ENCODE assay signal across 8 cellular contexts in the genomic region with DNA sequence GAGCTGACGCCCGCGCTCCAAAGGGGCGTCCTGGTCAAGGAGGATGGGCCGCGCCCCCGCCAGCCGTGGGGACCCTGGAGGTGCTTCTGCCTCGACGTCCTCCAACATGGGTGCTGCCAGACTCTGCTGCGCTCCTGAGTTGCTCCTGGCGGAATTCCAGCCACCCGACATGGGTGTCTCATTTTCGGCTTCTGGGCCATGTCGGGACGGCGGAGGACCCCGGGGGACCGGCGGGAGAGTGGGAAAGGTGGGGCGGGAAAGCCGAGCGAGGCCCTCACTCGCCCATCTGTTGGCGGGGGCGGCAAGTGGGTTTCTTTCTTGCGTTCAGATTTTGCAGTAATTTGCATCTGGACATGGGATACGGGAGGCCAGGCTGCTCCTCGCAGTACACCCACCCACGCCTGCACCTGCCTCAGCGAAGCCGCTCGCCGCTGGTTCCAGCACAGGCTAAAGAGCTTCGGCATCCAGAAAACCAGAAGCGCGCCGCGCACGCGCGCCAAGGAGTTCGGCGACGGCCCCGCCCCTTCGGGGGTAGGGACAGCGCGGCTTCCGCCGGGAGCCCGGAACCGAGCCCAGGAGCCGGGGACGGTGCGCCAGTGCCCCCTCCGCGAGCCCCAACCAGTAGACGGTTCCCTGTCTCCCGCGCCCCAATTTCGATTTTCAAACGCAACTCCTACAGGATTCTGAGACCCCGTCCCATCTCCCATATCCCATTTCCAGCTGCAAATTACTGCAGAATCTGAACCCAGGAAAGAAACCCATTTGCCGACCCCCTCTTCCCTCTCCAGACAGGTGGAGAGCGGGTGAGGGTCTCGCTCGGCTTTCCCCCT. TPM values are rescaled to one million over a fixed set of nuclear protein-coding genes. Genes with fewer than 3 reads are reported as not detected.
A peak's percentile ranks its signal among the peaks of the same experiment; 100 is the strongest.
DNase-seq lines count a peak whose midpoint lies in the region; TF ChIP-seq lines count a peak whose summit lies in the region.

ARMC7 (plus strand) TSS at position 563 of the 830 bp plus-strand sequence. CDS start 320 bp downstream, outside the sequence.

- peak within 1 kb of the TSS; percentile 92 for H3K4me2 ChIP-seq in GM23248 (ENCODE audit: unreplicated experiment)

- peaks cover 11% of the 10 kb centered on the region; the same call in 1 of the 2 replicates for H3K79me2 ChIP-seq in GM23248 (ENCODE audit: insufficient read depth)

- DNase-seq in DMS79 (lab: John Stamatoyannopoulos, UW) (peak; percentile 42), GM23248 (peak; percentile 93), LHCN-M2 (ENCODE audit: low read depth) (peak; percentile 72), RPMI8226 (peak; percentile 94), fibroblast of pulmonary artery (ENCODE audit: low read depth) (peak; percentile 79), nephron progenitor cell (peak; percentile 94)
- peak; percentile 83 to 84 for DNase-seq in activated T-helper 1 cell treated with anti-CD3 and anti-CD28 coated beads, Interleukin-2, amount 50 U/mL, for 16 hours (ENCODE audit: low read depth in 1 of 2, low spot score in 1 of 2)

- peaks cover 17% of the 10 kb centered on the region for H3K36me3 Mint-ChIP-seq in nephron progenitor cell (ENCODE audit: low read depth)
- peaks cover 8% of the 10 kb centered on the region for H3K36me3 Mint-ChIP-seq in stimulated activated naive CD8-positive, alpha-beta T cell treated with anti-CD3 and anti-CD28 coated beads, Interleukin-15, Interleukin-2, amounts not matched to agents 100 ng/mL and 50 ng/mL, for 24 hours (ENCODE audit: low read depth)

- no peak within 1 kb of the TSS for H3K27ac Mint-ChIP-seq in nephron progenitor cell
- H3K27ac Mint-ChIP-seq in stimulated activated naive CD8-positive, alpha-beta T cell treated with anti-CD3 and anti-CD28 coated beads, Interleukin-15, Interleukin-2, amounts not matched to agents 100 ng/mL and 50 ng/mL, for 24 hours, result peak within 1 kb of the TSS; percentile 89

- in situ Hi-C loops in GM23248 (cut with MboI), result no loop called here

- H3K27me3 Mint-ChIP-seq in nephron progenitor cell (ENCODE audit: low read depth, poor library complexity), result peaks cover 16% of the 10 kb centered on the region
- no peaks in the 10 kb centered on the region for H3K27me3 Mint-ChIP-seq in stimulated activated naive CD8-positive, alpha-beta T cell treated with anti-CD3 and anti-CD28 coated beads, Interleukin-15, Interleukin-2, amounts not matched to agents 100 ng/mL and 50 ng/mL, for 24 hours

- H3K4me1 Mint-ChIP-seq in nephron progenitor cell, result peaks cover 37% of the 10 kb centered on the region
- H3K4me1 Mint-ChIP-seq in stimulated activated naive CD8-positive, alpha-beta T cell treated with anti-CD3 and anti-CD28 coated beads, Interleukin-15, Interleukin-2, amounts not matched to agents 100 ng/mL and 50 ng/mL, for 24 hours (ENCODE audit: low read depth), result peaks cover 42% of the 10 kb centered on the region

- no peaks in the 10 kb centered on the region for H3K36me3 ChIP-seq in GM23248 (ENCODE audit: low read depth)

- H3K9me3 ChIP-seq in GM23248 (ENCODE audit: low read depth), result no peaks in the 10 kb centered on the region

- H4K20me1 ChIP-seq in GM23248 (ENCODE audit: insufficient read depth), result no peaks in the 10 kb centered on the region

- no peak within 1 kb of the TSS for H3K27ac ChIP-seq in GM23248

- WGBS in GM23248 (ENCODE audit: low coverage in 1 of 2, low lambda C conversion rate in 2 of 2, missing lambda C conversion rate in 2 of 2), 2 experiments, result 0 to 1% methylated on average over 55 to 62 of the region's 68 CpGs

- H2AFZ ChIP-seq in GM23248, result peak within 1 kb of the TSS; percentile 79

- no peaks in the 10 kb centered on the region for H3K27me3 ChIP-seq in GM23248 (replicated peaks; ENCODE audit: insufficient read depth)

- H3K4me3 ChIP-seq in GM23248 (peak within 1 kb of the TSS; percentile 81), fibroblast of pulmonary artery (replicated peaks; ENCODE audit: low read depth, low read length) (peak within 1 kb of the TSS; percentile 87)

- H3F3A ChIP-seq in GM23248 (ENCODE audit: insufficient read depth), result peaks cover 5% of the 10 kb centered on the region; the same call in 1 of the 2 replicates

- H3K9me2 ChIP-seq in GM23248 (ENCODE audit: insufficient read depth), result no peaks in the 10 kb centered on the region

- peak within 1 kb of the TSS; percentile 48 for H3K9ac ChIP-seq in GM23248

- H3K4me1 ChIP-seq in GM23248 (ENCODE audit: insufficient read depth), result 0 out of 2 replicates have a peak, but pooled peaks cover 3% of the 10 kb centered on the region

- TF ChIP-seq CTCF in fibroblast of pulmonary artery (IDR thresholded peaks at IDR 0.05; ENCODE audit: low read length, missing control alignments) (no peak), nephron progenitor cell (IDR thresholded peaks at IDR 0.05) (no peak)

- H3K9me3 Mint-ChIP-seq in nephron progenitor cell, result no peaks in the 10 kb centered on the region
- no peaks in the 10 kb centered on the region for H3K9me3 Mint-ChIP-seq in stimulated activated naive CD8-positive, alpha-beta T cell treated with anti-CD3 and anti-CD28 coated beads, Interleukin-15, Interleukin-2, amounts not matched to agents 100 ng/mL and 50 ng/mL, for 24 hours

- H3K4me3 Mint-ChIP-seq in nephron progenitor cell, result peak within 1 kb of the TSS; percentile 90
- H3K4me3 Mint-ChIP-seq in stimulated activated naive CD8-positive, alpha-beta T cell treated with anti-CD3 and anti-CD28 coated beads, Interleukin-15, Interleukin-2, amounts not matched to agents 100 ng/mL and 50 ng/mL, for 24 hours, result peak within 1 kb of the TSS; percentile 89

RNA-seq across cellular contexts. Expression of gene ARMC7, which starts in this region (rescaled TPM):
- 1.3 and 3.8 TPM in 2 replicates for total RNA-seq in GM23248 (2014; rRNA removed; shearing (Covaris generic))
- polyA plus RNA-seq in GM23248 (2016; fragmentation: Nextera tagmentation; extraction: Ambion mirVana), result 9.8 and 11.3 TPM in 2 replicates
- 2.3 and 5.1 TPM in 2 replicates for total RNA-seq in LHCN-M2 (2014; rRNA removed)
- 7.6 TPM for polyA plus RNA-seq in LHCN-M2 (2012)

Comparison
In these comparisons a context has a peak if more than half of its experiments do, and no peak if none do; other contexts are left out.
1. DNase-seq: peak in every context shown above with its lines; median percentile 94 in RPMI8226; 94 in nephron progenitor cell; 93 in GM23248; 84 in activated T-helper 1 cell treated with anti-CD3 and anti-CD28 coated beads, Interleukin-2, amount 50 U/mL, for 16 hours; 79 in fibroblast of pulmonary artery; 72 in LHCN-M2; 42 in DMS79.